ENCODE assay signal across 28 cellular contexts in genomic region chr4:136002316-136002715, GRCh38.
"Had no signal": no experiment of that assay in that cellular context is flagged by ENCODE, and none has a peak within 500 bp of the region (broad histone marks: within the 10 kb centered on the region; RNA-seq: fewer than 3 reads in every experiment).

No MANE protein-coding gene starts in this region.

- H3K27ac Mint-ChIP-seq: activated naive CD4-positive, alpha-beta T cell treated with anti-CD3 and anti-CD28 coated beads, Interleukin-2, amount 10 ng/mL, durations not matched to agents 7 days and 5 days; activated naive CD8-positive, alpha-beta T cell treated with anti-CD3 and anti-CD28 coated beads, Interleukin-2, amount 10 ng/mL, durations not matched to agents 7 days and 5 days; mesothelial cell of epicardium; naive B cell; nephron progenitor cell; progenitor cell of endocrine pancreas; stimulated activated naive B cell treated with anti-CD40 and anti-IgM and Interleukin-4, amounts not matched to agents 10 μg/mL and 1 μg/mL and 100 μg/mL, for 72 hours; T-helper 1 cell treated with Interleukin-12 subunit alpha and Interleukin-12 subunit beta and Interleukin-4 antibody, amounts not matched to agents 30 μg/mL and 1 μg/mL, for 36 hours had no signal

- H3K27me3 Mint-ChIP-seq: activated naive CD4-positive, alpha-beta T cell treated with anti-CD3 and anti-CD28 coated beads, Interleukin-2, amount 10 ng/mL, durations not matched to agents 7 days and 5 days; activated naive CD8-positive, alpha-beta T cell treated with anti-CD3 and anti-CD28 coated beads, Interleukin-2, amount 10 ng/mL, durations not matched to agents 7 days and 5 days; naive B cell; progenitor cell of endocrine pancreas; stimulated activated naive B cell treated with anti-CD40 and anti-IgM and Interleukin-4, amounts not matched to agents 10 μg/mL and 1 μg/mL and 100 μg/mL, for 72 hours had no signal

- H3K4me1 ChIP-seq: colonic mucosa, gastroesophageal sphincter, suprapubic skin, upper lobe of right lung had no signal

- H3K36me3 Mint-ChIP-seq: activated naive CD4-positive, alpha-beta T cell treated with anti-CD3 and anti-CD28 coated beads, Interleukin-2, amount 10 ng/mL, durations not matched to agents 7 days and 5 days; activated naive CD8-positive, alpha-beta T cell treated with anti-CD3 and anti-CD28 coated beads, Interleukin-2, amount 10 ng/mL, durations not matched to agents 7 days and 5 days; mesothelial cell of epicardium; naive B cell; stimulated activated naive B cell treated with anti-CD40 and anti-IgM and Interleukin-4, amounts not matched to agents 10 μg/mL and 1 μg/mL and 100 μg/mL, for 72 hours had no signal

- H3K36me3 ChIP-seq: colonic mucosa, gastroesophageal sphincter, neutrophil, suprapubic skin, tibial artery, upper lobe of right lung, WERI-Rb-1 had no signal

- H3K4me1 Mint-ChIP-seq: activated naive CD4-positive, alpha-beta T cell treated with anti-CD3 and anti-CD28 coated beads, Interleukin-2, amount 10 ng/mL, durations not matched to agents 7 days and 5 days; activated naive CD8-positive, alpha-beta T cell treated with anti-CD3 and anti-CD28 coated beads, Interleukin-2, amount 10 ng/mL, durations not matched to agents 7 days and 5 days; mesothelial cell of epicardium; naive B cell; nephron progenitor cell; stimulated activated naive B cell treated with anti-CD40 and anti-IgM and Interleukin-4, amounts not matched to agents 10 μg/mL and 1 μg/mL and 100 μg/mL, for 72 hours had no signal

- H3K27ac ChIP-seq: colonic mucosa, gastroesophageal sphincter, hepatocyte, neutrophil, suprapubic skin, tibial artery, upper lobe of right lung, WERI-Rb-1 had no signal

- H3K4me3 Mint-ChIP-seq: activated naive CD4-positive, alpha-beta T cell treated with anti-CD3 and anti-CD28 coated beads, Interleukin-2, amount 10 ng/mL, durations not matched to agents 7 days and 5 days; activated naive CD8-positive, alpha-beta T cell treated with anti-CD3 and anti-CD28 coated beads, Interleukin-2, amount 10 ng/mL, durations not matched to agents 7 days and 5 days; mesothelial cell of epicardium; naive B cell; nephron progenitor cell; stimulated activated naive B cell treated with anti-CD40 and anti-IgM and Interleukin-4, amounts not matched to agents 10 μg/mL and 1 μg/mL and 100 μg/mL, for 72 hours; T-helper 1 cell treated with Interleukin-12 subunit alpha and Interleukin-12 subunit beta and Interleukin-4 antibody, amounts not matched to agents 30 μg/mL and 1 μg/mL, for 36 hours had no signal

- H3K4me3 ChIP-seq: colonic mucosa, gastroesophageal sphincter, hepatocyte, smooth muscle cell, suprapubic skin, tibial artery, upper lobe of right lung had no signal

- H3K9me3 Mint-ChIP-seq: mesothelial cell of epicardium; nephron progenitor cell; T-helper 1 cell treated with Interleukin-12 subunit alpha and Interleukin-12 subunit beta and Interleukin-4 antibody, amounts not matched to agents 30 μg/mL and 1 μg/mL, for 36 hours had no signal

- DNase-seq: activated CD4-positive, alpha-beta T cell treated with anti-CD3 and anti-CD28 coated beads for 48 hours; activated CD4-positive, alpha-beta T cell treated with anti-CD3 and anti-CD28 coated beads, Interleukin-2, amount 50 U/mL, for 48 hours; activated CD8-positive, alpha-beta memory T cell treated with anti-CD3 and anti-CD28 coated beads for 24 hours; activated effector memory CD4-positive, alpha-beta T cell treated with Interleukin-2 at 50 U/mL for 16 hours; activated naive CD4-positive, alpha-beta T cell treated with anti-CD3 and anti-CD28 coated beads, Interleukin-2, amount 10 ng/mL, durations not matched to agents 7 days and 5 days; activated naive CD8-positive, alpha-beta T cell treated with anti-CD3 and anti-CD28 coated beads, Interleukin-2, amount 10 ng/mL, durations not matched to agents 7 days and 5 days; amygdala; colonic mucosa; effector CD8-positive, alpha-beta T cell; left colon; mammary epithelial cell; naive B cell; nephron progenitor cell; stimulated activated CD4-positive, alpha-beta T cell treated with anti-CD3 and anti-CD28 coated beads, Interleukin-15, amount 100 ng/mL, for 24 hours; stimulated activated CD4-positive, alpha-beta T cell treated with anti-CD3 and anti-CD28 coated beads, Interleukin-2, amount 100 ng/mL, for 24 hours; stimulated activated naive B cell treated with anti-CD40 and anti-IgM and Interleukin-4, amounts not matched to agents 10 μg/mL and 1 μg/mL and 100 μg/mL, for 72 hours; T-helper 9 cell; tibial artery; upper lobe of right lung; WERI-Rb-1 had no signal

- H3K27me3 ChIP-seq: colonic mucosa, gastroesophageal sphincter, hepatocyte, neutrophil, suprapubic skin, tibial artery, upper lobe of right lung had no signal

- H3K9me3 ChIP-seq: colonic mucosa, gastroesophageal sphincter, neutrophil, suprapubic skin, tibial artery, upper lobe of right lung had no signal
